In the genomic region with DNA sequence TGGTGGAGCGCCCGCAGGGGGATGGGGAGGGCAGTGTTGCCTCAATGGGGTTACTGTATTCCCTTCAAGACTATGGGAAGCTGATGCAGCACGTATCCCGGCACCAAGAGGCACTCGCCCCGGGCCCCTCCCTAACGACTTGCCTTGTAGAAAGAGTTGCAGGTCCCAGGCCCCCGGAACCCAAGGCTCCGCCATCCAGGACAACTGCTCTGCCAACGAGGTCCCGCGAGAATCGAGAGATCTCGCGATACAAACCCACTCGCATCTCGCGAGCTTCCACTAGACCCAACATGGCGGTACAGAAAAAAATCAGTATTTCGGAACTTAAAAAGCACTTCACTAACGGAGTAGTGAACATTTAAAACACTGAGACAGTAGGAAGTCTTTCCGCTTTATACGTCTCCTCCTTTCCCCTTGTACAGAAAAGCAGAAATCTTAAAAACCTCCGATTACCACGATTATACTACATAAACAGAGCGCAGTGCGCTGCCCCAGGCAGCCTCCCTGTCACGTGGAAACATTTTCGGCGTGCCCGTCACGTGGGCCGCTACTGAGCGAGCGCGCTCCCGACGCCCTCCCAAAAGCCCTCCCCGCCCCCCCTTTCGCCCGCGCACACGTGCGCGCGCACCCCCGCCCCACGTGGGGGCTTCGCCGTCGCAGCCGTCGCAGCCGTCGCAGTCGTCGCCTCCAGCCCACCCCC, we compare ENCODE assay signal across 8 cellular contexts. TPM values are rescaled to one million over a fixed set of nuclear protein-coding genes. Genes with fewer than 3 reads are reported as not detected.
DNase-seq lines count a peak whose midpoint lies in the region; ATAC-seq, FAIRE-seq and TF ChIP-seq lines count a peak whose summit lies in the region.

Gene ZZZ3, minus strand, starts transcription at position 217 of the 700 bp plus-strand sequence. CDS start 49,304 bp downstream, outside the sequence.

- H3K9ac ChIP-seq in endodermal cell (ENCODE audit: extremely low read depth, low read length, poor library complexity, severe bottlenecking): peak within 1 kb of the TSS; percentile 97

- H3K4me1 ChIP-seq in endodermal cell (ENCODE audit: control insufficient read depth, insufficient read depth, low read length): no peaks in the 10 kb centered on the region

- H3K9me3 ChIP-seq in endodermal cell (ENCODE audit: control insufficient read depth, low read length): no peaks in the 10 kb centered on the region

- no peaks in the 10 kb centered on the region for H3K36me3 ChIP-seq in endodermal cell (ENCODE audit: control insufficient read depth, insufficient read depth, low read length)

- peak within 1 kb of the TSS; percentile 98 for H3K27ac ChIP-seq in endodermal cell (ENCODE audit: low read depth, low read length)

- no peaks in the 10 kb centered on the region for H3K27me3 ChIP-seq in endodermal cell (ENCODE audit: control insufficient read depth, insufficient read depth, low read length, poor library complexity, severe bottlenecking)

- CTCF ChIA-PET in activated CD8-positive, alpha-beta memory T cell treated with anti-CD3 and anti-CD28 coated beads, Interleukin-2, amount 10 ng/mL, durations not matched to agents 7 days and 5 days (lab: Charles Lee): interaction anchor here (0.7 to 1.3 kb wide), 10 partner anchors 9 to 322 kb away, joined by 3 to 8 read pairs (median 3); partner anchors contain the start of gene DNAJB4

- peak within 1 kb of the TSS; percentile 94 for H3K4me3 Mint-ChIP-seq in activated CD8-positive, alpha-beta memory T cell treated with anti-CD3 and anti-CD28 coated beads, Interleukin-2, amount 10 ng/mL, durations not matched to agents 7 days and 5 days
- peak within 1 kb of the TSS; percentile 94 for H3K4me3 Mint-ChIP-seq in endodermal cell

- TF ChIP-seq CTCF in endodermal cell (conservative IDR thresholded peaks at IDR 0.05): no peak

- no peaks in the 10 kb centered on the region for H3K9me3 Mint-ChIP-seq in activated CD8-positive, alpha-beta memory T cell treated with anti-CD3 and anti-CD28 coated beads, Interleukin-2, amount 10 ng/mL, durations not matched to agents 7 days and 5 days (ENCODE audit: low read depth)
- no peaks in the 10 kb centered on the region for H3K9me3 Mint-ChIP-seq in endodermal cell

- peaks cover 5% of the 10 kb centered on the region for H3K36me3 Mint-ChIP-seq in activated CD8-positive, alpha-beta memory T cell treated with anti-CD3 and anti-CD28 coated beads, Interleukin-2, amount 10 ng/mL, durations not matched to agents 7 days and 5 days
- peaks cover 2% of the 10 kb centered on the region for H3K36me3 Mint-ChIP-seq in endodermal cell (ENCODE audit: low read depth)

- FAIRE-seq in HTR-8/SVneo (lab: Jason Lieb, UNC): peak; percentile 69

- H3K4me3 ChIP-seq in endodermal cell (ENCODE audit: low read length): peak within 1 kb of the TSS; percentile 99

- peak within 1 kb of the TSS; percentile 91 for H3K27ac Mint-ChIP-seq in activated CD8-positive, alpha-beta memory T cell treated with anti-CD3 and anti-CD28 coated beads, Interleukin-2, amount 10 ng/mL, durations not matched to agents 7 days and 5 days
- peak within 1 kb of the TSS; percentile 99 for H3K27ac Mint-ChIP-seq in endodermal cell

- WGBS in endodermal cell (ENCODE audit: insufficient coverage in 1 of 2, insufficient read length in 1 of 2), 2 experiments: 0% methylated on average over 20 to 56 of the region's 57 CpGs

- peaks cover 39% of the 10 kb centered on the region for H3K4me1 Mint-ChIP-seq in activated CD8-positive, alpha-beta memory T cell treated with anti-CD3 and anti-CD28 coated beads, Interleukin-2, amount 10 ng/mL, durations not matched to agents 7 days and 5 days
- peaks cover 22% of the 10 kb centered on the region for H3K4me1 Mint-ChIP-seq in endodermal cell

- no peaks in the 10 kb centered on the region for H3K27me3 Mint-ChIP-seq in activated CD8-positive, alpha-beta memory T cell treated with anti-CD3 and anti-CD28 coated beads, Interleukin-2, amount 10 ng/mL, durations not matched to agents 7 days and 5 days
- no peaks in the 10 kb centered on the region for H3K27me3 Mint-ChIP-seq in endodermal cell (ENCODE audit: insufficient read depth)

- peak; percentile 73 for ATAC-seq in GM21367 (IDR thresholded peaks at IDR 0.05; ENCODE audit: unreplicated experiment)
- ATAC-seq in activated CD8-positive, alpha-beta memory T cell treated with anti-CD3 and anti-CD28 coated beads, Interleukin-2, amount 10 ng/mL, durations not matched to agents 7 days and 5 days: peak; percentile 81

- DNase-seq in COR-L47 (lab: John Stamatoyannopoulos, UW) (peak; percentile 92), HTR-8/SVneo (ENCODE audit: insufficient read length, low spot score) (peak; percentile 76), NOMO-1 treated with dmso at 0.1 percent for 144 hours (lab: John Stamatoyannopoulos, UW; ENCODE audit: unreplicated experiment) (peak; percentile 65), endodermal cell (peak; percentile 96), mesenteric fat pad (ENCODE audit: low spot score) (peak; percentile 95)
- peak; percentile 97 for DNase-seq in activated CD8-positive, alpha-beta memory T cell treated with anti-CD3 and anti-CD28 coated beads, Interleukin-2, amount 10 ng/mL, durations not matched to agents 7 days and 5 days
- peak; percentile 62 for DNase-seq in stimulated activated CD8-positive, alpha-beta memory T cell treated with anti-CD3 and anti-CD28 coated beads, Interleukin-15, amount 100 ng/mL, for 24 hours (ENCODE audit: low read depth)

RNA-seq across cellular contexts. Expression of gene ZZZ3, which starts in this region (rescaled TPM):
- total RNA-seq in activated CD8-positive, alpha-beta memory T cell treated with anti-CD3 and anti-CD28 coated beads, Interleukin-2, amount 10 ng/mL, durations not matched to agents 7 days and 5 days: 10 to 100 TPM; 32.3 to 32.7 TPM
- total RNA-seq in endodermal cell (10 to 100 TPM; 55.4 to 56.2 TPM), mesenteric fat pad (35.1 TPM)
- polyA plus RNA-seq in endodermal cell (2013, experiment 1 of 2): 42.0 TPM
- polyA plus RNA-seq in endodermal cell (2013, experiment 2 of 2): 41.8 TPM

Comparison
In these comparisons a context has a peak if more than half of its experiments do, and no peak if none do; other contexts are left out.
1. Peak in every context shown above with its lines: DNase-seq, ATAC-seq, H3K4me3 ChIP-seq and H3K27ac ChIP-seq.